10 cellular contexts compared by ENCODE assay signal in genomic region chr6:20092071-20092566, GRCh38.
DNase-seq lines count a peak whose midpoint lies in the region; ATAC-seq and TF ChIP-seq lines count a peak whose summit lies in the region.
"Had no signal": no experiment of that assay in that cellular context is flagged by ENCODE, and none has a peak within 500 bp of the region (broad histone marks: within the 10 kb centered on the region; RNA-seq: fewer than 3 reads in every experiment).

No MANE protein-coding gene starts in this region.

- H3K4me3 ChIP-seq in kidney epithelial cell (ENCODE audit: low read depth, low read length): no peak overlapping the region
- no peak overlapping the region for H3K4me3 ChIP-seq in upper lobe of right lung

- peak overlapping the region in 1 of 5 experiments; percentile 57 for H3K27ac Mint-ChIP-seq in brain
- H3K27ac Mint-ChIP-seq: activated naive CD8-positive, alpha-beta T cell treated with anti-CD3 and anti-CD28 coated beads, Interleukin-2, amount 10 ng/mL, durations not matched to agents 7 days and 5 days; stimulated activated naive B cell treated with anti-CD40 and anti-IgM and Interleukin-4, amounts not matched to agents 10 μg/mL and 1 μg/mL and 100 μg/mL, for 72 hours had no signal

- H3K9me3 ChIP-seq in upper lobe of right lung: no peaks in the 10 kb centered on the region

- H3K36me3 Mint-ChIP-seq in brain: no peaks in the 10 kb centered on the region
- H3K36me3 Mint-ChIP-seq: activated naive CD8-positive, alpha-beta T cell treated with anti-CD3 and anti-CD28 coated beads, Interleukin-2, amount 10 ng/mL, durations not matched to agents 7 days and 5 days; stimulated activated naive B cell treated with anti-CD40 and anti-IgM and Interleukin-4, amounts not matched to agents 10 μg/mL and 1 μg/mL and 100 μg/mL, for 72 hours had no signal

- H3K4me3 Mint-ChIP-seq in brain: no peak overlapping the region
- H3K4me3 Mint-ChIP-seq: activated naive CD8-positive, alpha-beta T cell treated with anti-CD3 and anti-CD28 coated beads, Interleukin-2, amount 10 ng/mL, durations not matched to agents 7 days and 5 days; stimulated activated naive B cell treated with anti-CD40 and anti-IgM and Interleukin-4, amounts not matched to agents 10 μg/mL and 1 μg/mL and 100 μg/mL, for 72 hours had no signal

- H3K27me3 Mint-ChIP-seq in brain: peaks cover 4% of the 10 kb centered on the region
- H3K27me3 Mint-ChIP-seq: activated naive CD8-positive, alpha-beta T cell treated with anti-CD3 and anti-CD28 coated beads, Interleukin-2, amount 10 ng/mL, durations not matched to agents 7 days and 5 days had no signal

- no peak overlapping the region for H3K27ac ChIP-seq in upper lobe of right lung

- H3K4me1 ChIP-seq in upper lobe of right lung: no peaks in the 10 kb centered on the region

- TF ChIP-seq CTCF in brain (conservative IDR thresholded peaks at IDR 0.05) (peak; percentile 74 to 85), kidney epithelial cell (IDR thresholded peaks at IDR 0.05; ENCODE audit: insufficient read depth, low read length, poor library complexity, severe bottlenecking) (peak; percentile 52), upper lobe of right lung (IDR thresholded peaks at IDR 0.05) (peak; percentile 67)

- ATAC-seq in HG02885 (IDR thresholded peaks at IDR 0.05; ENCODE audit: poor library complexity, unreplicated experiment) (peak; percentile 64), upper lobe of right lung (peak; percentile 75)

- H3K27me3 ChIP-seq in kidney epithelial cell (ENCODE audit: control insufficient read depth, insufficient read depth, low read length) (no peaks in the 10 kb centered on the region), upper lobe of right lung (no peaks in the 10 kb centered on the region)

- DNase-seq in NCI-H2107 treated with DMSO at 0.1 percent for 48 hours (lab: John Stamatoyannopoulos, UW; ENCODE audit: unreplicated experiment) (peak; percentile 34), NCI-H2107 (lab: John Stamatoyannopoulos, UW) (no peak), NCI-H446 (lab: John Stamatoyannopoulos, UW) (peak; percentile 64 to 65), kidney epithelial cell (ENCODE audit: low read depth) (peak; percentile 18), upper lobe of right lung (no peak), NCI-H1930 (lab: John Stamatoyannopoulos, UW) (no peak)
- DNase-seq: activated naive CD8-positive, alpha-beta T cell treated with anti-CD3 and anti-CD28 coated beads, Interleukin-2, amount 10 ng/mL, durations not matched to agents 7 days and 5 days; stimulated activated naive B cell treated with anti-CD40 and anti-IgM and Interleukin-4, amounts not matched to agents 10 μg/mL and 1 μg/mL and 100 μg/mL, for 72 hours had no signal

- H3K36me3 ChIP-seq in kidney epithelial cell (ENCODE audit: control insufficient read depth, insufficient read depth, low read length): no peaks in the 10 kb centered on the region
- H3K36me3 ChIP-seq in upper lobe of right lung: no peaks in the 10 kb centered on the region

- peaks cover 11% of the 10 kb centered on the region for H3K4me1 Mint-ChIP-seq in brain
- H3K4me1 Mint-ChIP-seq: activated naive CD8-positive, alpha-beta T cell treated with anti-CD3 and anti-CD28 coated beads, Interleukin-2, amount 10 ng/mL, durations not matched to agents 7 days and 5 days; stimulated activated naive B cell treated with anti-CD40 and anti-IgM and Interleukin-4, amounts not matched to agents 10 μg/mL and 1 μg/mL and 100 μg/mL, for 72 hours had no signal

- intact Hi-C loops in upper lobe of right lung (cut with DNase I): no loop called here

- peaks cover 0 to 9% (median 0%) of the 10 kb centered on the region in 5 experiments for H3K9me3 Mint-ChIP-seq in brain
- H3K9me3 Mint-ChIP-seq: activated naive CD8-positive, alpha-beta T cell treated with anti-CD3 and anti-CD28 coated beads, Interleukin-2, amount 10 ng/mL, durations not matched to agents 7 days and 5 days had no signal

Comparison
In these comparisons a context has a peak if more than half of its experiments do, and no peak if none do; other contexts are left out.
1. DNase-seq: peak in NCI-H2107 treated with DMSO at 0.1 percent for 48 hours (single experiment), NCI-H446 (2 of 2) and kidney epithelial cell (single experiment); none in NCI-H2107 (single experiment), upper lobe of right lung (single experiment) and NCI-H1930 (0 of 2).
2. Peak in every context shown above with its lines, with median percentiles within 50 percentile points of each other: CTCF ChIP-seq.